Comparison of ENCODE assay signal across 18 cellular contexts in genomic region chr11:77175021-77175842, GRCh38. TPM values are rescaled to one million over a fixed set of nuclear protein-coding genes. Genes with fewer than 3 reads are reported as not detected.
A peak's percentile ranks its signal among the peaks of the same experiment; 100 is the strongest.
DNase-seq lines count a peak whose midpoint lies in the region; ATAC-seq, FAIRE-seq and TF ChIP-seq lines count a peak whose summit lies in the region.
"Had no signal": no experiment of that assay in that cellular context is flagged by ENCODE, and none has a peak within 500 bp of the region (broad histone marks: within the 10 kb centered on the region; RNA-seq: fewer than 3 reads in every experiment).

No MANE protein-coding gene starts in this region.

- no TSS peak for BruUV-seq in HepG2 (replicated peaks; lab: Mats Ljungman, UMichigan)

- no peaks in the 10 kb centered on the region for H3K27me3 Mint-ChIP-seq in osteocyte (ENCODE audit: unreplicated experiment)
- H3K27me3 Mint-ChIP-seq: activated CD4-positive, alpha-beta memory T cell treated with anti-CD3 and anti-CD28 coated beads for 36 hours had no signal

- no peak overlapping the region for H3K4me2 ChIP-seq in HepG2 (ENCODE audit: low read depth, low read length)

- intact Hi-C loops in HepG2 (cut with micrococcal nuclease; ENCODE audit: unreplicated experiment): no loop called here
- intact Hi-C loops in mucosa of descending colon (cut with DNase I, micrococcal nuclease): no loop called here
- intact Hi-C loops in upper lobe of right lung (cut with DNase I): no loop called here

- no peak overlapping the region for H3K4me3 ChIP-seq in liver (ENCODE audit: low read depth in 1 of 3, low read length in 3 of 3)
- no peak overlapping the region for H3K4me3 ChIP-seq in HepG2 (replicated peaks in 1 of 3; ENCODE audit: insufficient read depth in 1 of 3, low read depth in 2 of 3, low read length in 3 of 3)
- H3K4me3 ChIP-seq in coronary artery: peak overlapping the region; percentile 55
- no peak overlapping the region for H3K4me3 ChIP-seq in mucosa of descending colon
- no peak overlapping the region for H3K4me3 ChIP-seq in upper lobe of right lung

- H3K27ac Mint-ChIP-seq in osteocyte (ENCODE audit: unreplicated experiment): no peak overlapping the region
- H3K27ac Mint-ChIP-seq: activated CD4-positive, alpha-beta memory T cell treated with anti-CD3 and anti-CD28 coated beads for 36 hours; effector memory CD8-positive, alpha-beta T cell; IgD-negative memory B cell; natural killer cell had no signal

- H3K9me3 ChIP-seq in liver (ENCODE audit: control insufficient read depth in 4 of 4, low read length in 3 of 4) (no peaks in the 10 kb centered on the region), HepG2 (ENCODE audit: low read length) (no peaks in the 10 kb centered on the region), mucosa of descending colon (no peaks in the 10 kb centered on the region), upper lobe of right lung (no peaks in the 10 kb centered on the region)
- H3K9me3 ChIP-seq: tibial nerve had no signal

- H3K36me3 ChIP-seq in liver (ENCODE audit: control insufficient read depth in 4 of 4, insufficient read depth in 3 of 4, low read depth in 1 of 4, low read length in 3 of 4): peaks cover 0 to 9% (median 3%) of the 10 kb centered on the region in 4 donors
- H3K36me3 ChIP-seq in HepG2 (replicated peaks in 1 of 2; ENCODE audit: control insufficient read depth in 1 of 2, insufficient read depth in 2 of 2, low read length in 2 of 2): no peaks in the 10 kb centered on the region
- no peaks in the 10 kb centered on the region for H3K36me3 ChIP-seq in mucosa of descending colon (ENCODE audit: low read depth)
- H3K36me3 ChIP-seq in upper lobe of right lung: no peaks in the 10 kb centered on the region
- H3K36me3 ChIP-seq: tibial nerve had no signal

- no peak overlapping the region for H3K4me3 Mint-ChIP-seq in osteocyte (ENCODE audit: unreplicated experiment)
- H3K4me3 Mint-ChIP-seq: activated CD4-positive, alpha-beta memory T cell treated with anti-CD3 and anti-CD28 coated beads for 36 hours; effector memory CD8-positive, alpha-beta T cell; natural killer cell had no signal

- no peaks in the 10 kb centered on the region for H3K27me3 ChIP-seq in liver (ENCODE audit: control insufficient read depth in 4 of 4, insufficient read depth in 4 of 4, low read length in 3 of 4)
- H3K27me3 ChIP-seq in HepG2 (ENCODE audit: control insufficient read depth in 1 of 2, insufficient read depth in 2 of 2, low read length in 2 of 2): no peaks in the 10 kb centered on the region
- no peaks in the 10 kb centered on the region for H3K27me3 ChIP-seq in upper lobe of right lung
- H3K27me3 ChIP-seq: tibial nerve had no signal

- peaks cover 2% of the 10 kb centered on the region for H3K4me1 Mint-ChIP-seq in osteocyte (ENCODE audit: unreplicated experiment)
- H3K4me1 Mint-ChIP-seq: natural killer cell had no signal

- TF ChIP-seq RAD21 in liver (IDR thresholded peaks at IDR 0.05) (no peak), HepG2 (CRISPR knock-in tag; IDR thresholded peaks at IDR 0.05) (no peak)

- in situ Hi-C loops in HepG2 (cut with HindIII; ENCODE audit: extremely low pct_ligation_motif_present, low pct_unique_long_range_greater_than_20kb): no loop called here

- TF ChIP-seq EP300 in HepG2 (IDR thresholded peaks at IDR 0.05; ENCODE audit: low read depth in 2 of 2, low read length in 2 of 2) (no peak), HepG2 (CRISPR knock-in tag; IDR thresholded peaks at IDR 0.05; ENCODE audit: borderline replicate concordance) (no peak)

- H3K27ac ChIP-seq in liver (ENCODE audit: low read depth in 1 of 2, low read length in 2 of 2): peak overlapping the region; percentile 6 to 38
- H3K27ac ChIP-seq in HepG2 (ENCODE audit: extremely low read length, insufficient read depth, low read length): no peak overlapping the region
- peak overlapping the region in 1 of 2 donors; percentile 61 for H3K27ac ChIP-seq in coronary artery
- H3K27ac ChIP-seq in upper lobe of right lung: peak overlapping the region; percentile 47

- no peaks in the 10 kb centered on the region for H4K20me1 ChIP-seq in HepG2 (ENCODE audit: insufficient read depth, low read length)

- no peaks in the 10 kb centered on the region for H3K79me2 ChIP-seq in HepG2 (ENCODE audit: insufficient read depth, low read length)

- H3K9ac ChIP-seq in liver (ENCODE audit: low read depth in 1 of 2, low read length in 2 of 2): no peak overlapping the region
- H3K9ac ChIP-seq in HepG2 (ENCODE audit: insufficient read depth, low read depth, low read length): no peak overlapping the region

- no peak for FAIRE-seq in HepG2 (lab: Jason Lieb, UNC)
- FAIRE-seq: TTC549 had no signal

- 84% methylated on average over 15 of the region's 15 CpGs for WGBS in liver
- 90% methylated on average over 5 of the region's 15 CpGs for WGBS in HepG2 (ENCODE audit: low lambda C conversion rate)

- no peaks in the 10 kb centered on the region for H3K36me3 Mint-ChIP-seq in osteocyte (ENCODE audit: unreplicated experiment)
- H3K36me3 Mint-ChIP-seq: activated CD4-positive, alpha-beta memory T cell treated with anti-CD3 and anti-CD28 coated beads for 36 hours; IgD-negative memory B cell; natural killer cell had no signal

- POLR2A ChIA-PET in HepG2 (lab: Yijun Ruan, JAX): interaction anchor here (2.6 kb wide), 1 partner anchor 48 kb away, joined by 12 read pairs; the partner anchor contains the start of gene MYO7A

- H3K9me3 Mint-ChIP-seq in osteocyte (ENCODE audit: unreplicated experiment): peaks cover 4% of the 10 kb centered on the region
- H3K9me3 Mint-ChIP-seq: activated CD4-positive, alpha-beta memory T cell treated with anti-CD3 and anti-CD28 coated beads for 36 hours; IgD-negative memory B cell had no signal

- CTCF ChIA-PET in HepG2 (lab: Yijun Ruan, JAX; ENCODE audit: low intra/inter-chr PET ratio, low total read pairs): no interaction called here

- no peak for DNase-seq in HepG2 (ENCODE audit: low spot score)
- DNase-seq in coronary artery (ENCODE audit: low spot score): no peak
- DNase-seq in mucosa of descending colon: peak in 1 of 3 donors; percentile 32
- DNase-seq in upper lobe of right lung: no peak
- no peak for DNase-seq in osteocyte (ENCODE audit: extremely low spot score, unreplicated experiment)
- no peak for DNase-seq in RKO (ENCODE audit: low spot score)
- DNase-seq in GOT3 (lab: John Stamatoyannopoulos, UW): no peak
- DNase-seq: activated CD4-positive, alpha-beta memory T cell treated with anti-CD3 and anti-CD28 coated beads for 36 hours; activated effector memory CD4-positive, alpha-beta T cell treated with Interleukin-2 at 50 U/mL for 16 hours; DMS 273 treated with DMSO at 0.1 percent for 48 hours; effector memory CD8-positive, alpha-beta T cell; foreskin melanocyte; natural killer cell; stimulated activated CD4-positive, alpha-beta T cell treated with anti-CD3 and anti-CD28 coated beads, Interleukin-12 subunit alpha, Interleukin-12 subunit beta, amount 100 ng/mL, for 4 hours had no signal

- TF ChIP-seq POLR2A in HepG2 (IDR thresholded peaks at IDR 0.05; ENCODE audit: insufficient read depth in 1 of 2, low read depth in 2 of 2, low read length in 2 of 2): no peak

- TF ChIP-seq CTCF in liver (IDR thresholded peaks at IDR 0.05; ENCODE audit: low read depth, low read length, missing input control): no peak
- TF ChIP-seq CTCF in HepG2 (CRISPR knock-in tag; IDR thresholded peaks at IDR 0.05): no peak
- TF ChIP-seq CTCF in coronary artery (IDR thresholded peaks at IDR 0.05): no peak
- TF ChIP-seq CTCF in mucosa of descending colon (IDR thresholded peaks at IDR 0.05): no peak
- no peak for TF ChIP-seq CTCF in upper lobe of right lung (IDR thresholded peaks at IDR 0.05)
- TF ChIP-seq CTCF in osteocyte (IDR thresholded peaks at IDR 0.05): no peak

- no peak overlapping the region for H2AFZ ChIP-seq in HepG2 (ENCODE audit: low read length)

- peaks cover 19 to 52% (median 38%) of the 10 kb centered on the region in 4 donors for H3K4me1 ChIP-seq in liver (ENCODE audit: control insufficient read depth in 4 of 4, insufficient read depth in 4 of 4, low read length in 3 of 4)
- peaks cover 56% of the 10 kb centered on the region for H3K4me1 ChIP-seq in HepG2 (ENCODE audit: insufficient read depth, low read length)
- no peaks in the 10 kb centered on the region for H3K4me1 ChIP-seq in mucosa of descending colon (ENCODE audit: low read depth)
- no peaks in the 10 kb centered on the region for H3K4me1 ChIP-seq in upper lobe of right lung

- ATAC-seq in HepG2 (no peak), mucosa of descending colon (peak; percentile 5), upper lobe of right lung (peak; percentile 2)
- ATAC-seq: effector memory CD8-positive, alpha-beta T cell had no signal

TF ChIP-seq in liver, 16 proteins besides CTCF, POLR2A, EP300 and RAD21 (continues in another document):
- TF ChIP-seq GABPA (IDR thresholded peaks at IDR 0.05 in 1 of 2, conservative IDR thresholded peaks at IDR 0.05 in 1 of 2): no peak

TF ChIP-seq in HepG2, 621 proteins besides CTCF, POLR2A, EP300 and RAD21 (continues in another document):
- no peak for TF ChIP-seq AHR (CRISPR knock-in tag; IDR thresholded peaks at IDR 0.05)

RNA-seq across cellular contexts. Expression of gene MYO7A, which starts 47.2 kb away (rescaled TPM):
- total RNA-seq in liver: 10 to 100 TPM in 1 of 2 donors, 1 to 10 TPM in 1; 7.3 to 33.6 TPM
- polyA plus RNA-seq in liver: 10 to 100 TPM in 1 of 2 donors, 1 to 10 TPM in 1; 8.3 to 14.3 TPM
- total RNA-seq in HepG2 (2016; rRNA removed; fragmentation: Illumina TruSeq; extraction: Trizol): 3.6 and 7.5 TPM in 2 replicates
- 2.3 and 3.1 TPM in 2 replicates for total RNA-seq in HepG2 (2016; cell fraction: cytosol; rRNA removed; fragmentation: Illumina TruSeq; extraction: Trizol; ENCODE audit: low read depth)
- total RNA-seq in HepG2 (2016; cell fraction: insoluble cytoplasmic fraction; rRNA removed; fragmentation: Illumina TruSeq; extraction: Trizol): 3.4 and 8.0 TPM in 2 replicates
- total RNA-seq in HepG2 (2016; cell fraction: membrane; rRNA removed; fragmentation: Illumina TruSeq; extraction: Trizol): 1.8 and 1.9 TPM in 2 replicates
- 10.5 and 15.0 TPM in 2 replicates for total RNA-seq in HepG2 (2016; cell fraction: nucleus; rRNA removed; fragmentation: Illumina TruSeq; extraction: Trizol)
- polyA plus RNA-seq in HepG2 (2011; rRNA removed): 8.1 and 10.0 TPM in 2 replicates
- 3.1 and 3.5 TPM in 2 replicates for polyA plus RNA-seq in HepG2 (2011; cell fraction: cytosol; rRNA removed)
- polyA plus RNA-seq in HepG2 (2011; cell fraction: nucleus; rRNA removed): 71.3 and 112 TPM in 2 replicates
- polyA plus RNA-seq in HepG2 (2012): 5.5 and 8.4 TPM in 2 replicates
- polyA plus RNA-seq in HepG2 (2016; cell fraction: cytosol; fragmentation: Illumina TruSeq; extraction: Trizol; ENCODE audit: low read depth): 0.23 and 0.45 TPM in 2 replicates
- 3.0 and 3.3 TPM in 2 replicates for polyA plus RNA-seq in HepG2 (2016; cell fraction: insoluble cytoplasmic fraction; fragmentation: Illumina TruSeq; extraction: Trizol; ENCODE audit: low read depth)
- polyA plus RNA-seq in HepG2 (2016; cell fraction: membrane; fragmentation: Illumina TruSeq; extraction: Trizol; ENCODE audit: low read depth): 0.84 and 0.94 TPM in 2 replicates
- 37.9 and 40.7 TPM in 2 replicates for polyA plus RNA-seq in HepG2 (2016; cell fraction: nucleus; fragmentation: Illumina TruSeq; extraction: Trizol; ENCODE audit: insufficient read depth, low read depth)
- polyA minus RNA-seq in HepG2 (2011; rRNA and poly(A)+ RNA removed; ENCODE audit: low replicate concordance): 0.16 and 9.9 TPM in 2 replicates
- polyA minus RNA-seq in HepG2 (2011; cell fraction: cytosol; rRNA and poly(A)+ RNA removed): 3.9 and 4.2 TPM in 2 replicates
- 17.3 and 17.4 TPM in 2 replicates for polyA minus RNA-seq in HepG2 (2011; cell fraction: nucleus; rRNA and poly(A)+ RNA removed)
- total RNA-seq in mucosa of descending colon: 1 to 10 TPM; 2.3 to 9.9 (median 6.7) TPM
- 3.6 TPM for total RNA-seq in upper lobe of right lung
- 0.08 TPM in 1 of 2 replicates, not detected in the other for total RNA-seq in osteocyte
- polyA plus RNA-seq: IgD-negative memory B cell had no signal
